In the genomic region with DNA sequence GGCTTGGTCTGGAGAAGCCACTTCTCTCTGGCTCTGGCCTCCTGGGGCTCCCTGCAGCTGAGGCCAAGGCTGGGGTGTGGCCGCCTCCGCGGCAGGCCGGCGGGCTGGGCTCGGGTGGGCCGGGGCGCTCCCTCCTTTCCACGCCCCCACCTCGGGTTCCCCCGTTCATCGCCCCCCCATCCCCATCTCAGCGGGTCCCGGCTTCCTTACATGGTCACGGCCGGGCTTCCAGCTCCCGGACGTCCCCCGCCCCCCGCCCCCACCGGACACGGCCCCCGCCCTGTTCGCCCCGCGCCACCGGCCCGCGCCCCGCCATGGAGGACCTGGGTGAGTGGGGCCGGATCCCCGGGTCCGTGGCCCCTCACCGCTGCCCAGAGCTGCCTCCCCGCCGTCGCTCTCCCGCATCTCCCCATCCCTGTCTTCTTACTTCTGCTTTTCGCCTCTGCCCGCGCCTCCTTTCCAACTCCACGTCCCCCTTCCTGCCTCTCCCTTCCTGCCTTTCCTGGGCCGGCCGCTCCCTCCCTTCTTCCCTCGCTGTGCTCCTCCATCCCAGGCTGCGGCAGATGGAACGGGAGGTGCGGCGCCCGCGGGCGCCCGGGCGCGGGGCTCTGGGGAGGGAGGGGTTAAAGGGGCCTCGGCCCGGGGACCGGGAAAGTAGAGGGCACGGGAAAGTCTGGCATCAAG, we compare ENCODE assay signal across 8 cellular contexts. TPM values are rescaled to one million over a fixed set of nuclear protein-coding genes. Genes with fewer than 3 reads are reported as not detected.
A peak's percentile ranks its signal among the peaks of the same experiment; 100 is the strongest.
DNase-seq lines count a peak whose midpoint lies in the region; ATAC-seq and TF ChIP-seq lines count a peak whose summit lies in the region.

A gene (plus strand): TSS at position 278 of the 684 bp plus-strand sequence. CDS start 37 bp downstream, at position 315.

- CTCF ChIA-PET in activated naive CD4-positive, alpha-beta T cell treated with anti-CD3 and anti-CD28 coated beads, Interleukin-2, amount 10 ng/mL, durations not matched to agents 7 days and 5 days (lab: Charles Lee) = no interaction called here
- CTCF ChIA-PET in activated B cell treated with CpG ODN at 0.5 μM for 24 hours (lab: Charles Lee) = interaction anchor here (1.1 kb wide), 1 partner anchor 11 kb away, joined by 3 read pairs; no protein-coding TSS in a partner anchor

- intact Hi-C loops in activated B cell treated with CpG ODN at 0.5 μM for 24 hours (cut with micrococcal nuclease) = loop anchor here (2.0 kb wide), 1 partner anchor 15 kb away; no protein-coding TSS in a partner anchor

- H3K27me3 Mint-ChIP-seq in activated naive CD4-positive, alpha-beta T cell treated with anti-CD3 and anti-CD28 coated beads, Interleukin-2, amount 10 ng/mL, durations not matched to agents 7 days and 5 days = peaks cover 68% of the 10 kb centered on the region
- H3K27me3 Mint-ChIP-seq in activated B cell treated with CpG ODN at 0.5 μM for 24 hours = no peaks in the 10 kb centered on the region
- H3K27me3 Mint-ChIP-seq in nephron (ENCODE audit: low read depth) = peaks cover 36% of the 10 kb centered on the region

- TF ChIP-seq CTCF in activated B cell treated with CpG ODN at 0.5 μM for 24 hours (IDR thresholded peaks at IDR 0.05) = no peak
- TF ChIP-seq CTCF in fibroblast of villous mesenchyme (IDR thresholded peaks at IDR 0.05; ENCODE audit: insufficient read depth, low read depth, low read length) = no peak
- no peak for TF ChIP-seq CTCF in nephron (IDR thresholded peaks at IDR 0.05; ENCODE audit: unreplicated experiment in 3 of 3)

- no peak for DNase-seq in activated naive CD4-positive, alpha-beta T cell treated with anti-CD3 and anti-CD28 coated beads, Interleukin-2, amount 10 ng/mL, durations not matched to agents 7 days and 5 days
- no peak for DNase-seq in activated naive CD4-positive, alpha-beta T cell (lab: John Stamatoyannopoulos, UW)
- DNase-seq in activated B cell treated with CpG ODN at 0.5 μM for 24 hours (no peak), fibroblast of villous mesenchyme (ENCODE audit: low read depth) (peak; percentile 89), SIG-M5 treated with dmso at 0.1 percent for 504 hours (lab: John Stamatoyannopoulos, UW; ENCODE audit: unreplicated experiment) (no peak)

- peak; percentile 27 for ATAC-seq in activated B cell treated with CpG ODN at 0.5 μM for 24 hours (ENCODE audit: low read depth)
- ATAC-seq in GM21786 (IDR thresholded peaks at IDR 0.05; ENCODE audit: unreplicated experiment) = no peak
- no peak for ATAC-seq in GM21723 (IDR thresholded peaks at IDR 0.05; ENCODE audit: unreplicated experiment)

- POLR2A ChIA-PET in activated B cell treated with CpG ODN at 0.5 μM for 24 hours (lab: Charles Lee) = interaction anchor here (2.0 kb wide), 1 partner anchor 12 kb away, joined by 16 read pairs; a partner anchor contains a TSS

- peak within 1 kb of the TSS; percentile 60 for H3K4me3 Mint-ChIP-seq in activated naive CD4-positive, alpha-beta T cell treated with anti-CD3 and anti-CD28 coated beads, Interleukin-2, amount 10 ng/mL, durations not matched to agents 7 days and 5 days
- H3K4me3 Mint-ChIP-seq in activated B cell treated with CpG ODN at 0.5 μM for 24 hours (peak within 1 kb of the TSS; percentile 78), nephron (peak within 1 kb of the TSS; percentile 91 to 92 (median 92))

- peaks cover 33% of the 10 kb centered on the region for H3K4me1 Mint-ChIP-seq in activated naive CD4-positive, alpha-beta T cell treated with anti-CD3 and anti-CD28 coated beads, Interleukin-2, amount 10 ng/mL, durations not matched to agents 7 days and 5 days
- H3K4me1 Mint-ChIP-seq in activated B cell treated with CpG ODN at 0.5 μM for 24 hours (peaks cover 47% of the 10 kb centered on the region), nephron (peaks cover 23% of the 10 kb centered on the region)

- H3K9me3 Mint-ChIP-seq in activated naive CD4-positive, alpha-beta T cell treated with anti-CD3 and anti-CD28 coated beads, Interleukin-2, amount 10 ng/mL, durations not matched to agents 7 days and 5 days = no peaks in the 10 kb centered on the region
- H3K9me3 Mint-ChIP-seq in activated B cell treated with CpG ODN at 0.5 μM for 24 hours (no peaks in the 10 kb centered on the region), nephron (no peaks in the 10 kb centered on the region)

- H3K27ac Mint-ChIP-seq in activated naive CD4-positive, alpha-beta T cell treated with anti-CD3 and anti-CD28 coated beads, Interleukin-2, amount 10 ng/mL, durations not matched to agents 7 days and 5 days = no peak within 1 kb of the TSS
- H3K27ac Mint-ChIP-seq in activated B cell treated with CpG ODN at 0.5 μM for 24 hours = peak within 1 kb of the TSS; percentile 50
- H3K27ac Mint-ChIP-seq in nephron = peak within 1 kb of the TSS; percentile 89 to 96 (median 95)

- peak within 1 kb of the TSS; percentile 90 for H3K4me3 ChIP-seq in fibroblast of villous mesenchyme (ENCODE audit: low read depth, low read length)

- peaks cover 6% of the 10 kb centered on the region for H3K36me3 Mint-ChIP-seq in activated naive CD4-positive, alpha-beta T cell treated with anti-CD3 and anti-CD28 coated beads, Interleukin-2, amount 10 ng/mL, durations not matched to agents 7 days and 5 days
- H3K36me3 Mint-ChIP-seq in activated B cell treated with CpG ODN at 0.5 μM for 24 hours (ENCODE audit: low read depth) = peaks cover 4% of the 10 kb centered on the region
- peaks cover 24% of the 10 kb centered on the region for H3K36me3 Mint-ChIP-seq in nephron (ENCODE audit: low read depth)

RNA-seq across cellular contexts. Expression of the gene that starts here (rescaled TPM):
- 1.4 and 2.6 TPM in 2 replicates for total RNA-seq in activated B cell treated with CpG ODN at 0.5 μM for 24 hours
- total RNA-seq in fibroblast of villous mesenchyme = 121 and 153 TPM in 2 replicates

Comparison
In these comparisons a context has a peak if more than half of its experiments do, and no peak if none do; other contexts are left out.
1. RNA of the gene that starts here (total RNA-seq): 121 to 153 TPM in fibroblast of villous mesenchyme; 1.4 to 2.6 TPM in activated B cell treated with CpG ODN at 0.5 μM for 24 hours; every median in the first group is over 10 times any median in the second.
2. Peak in every context shown above with its lines, with median percentiles within 50 percentile points of each other: H3K4me3 Mint-ChIP-seq.